ENCODE assay signal across 23 cellular contexts in the genomic region with DNA sequence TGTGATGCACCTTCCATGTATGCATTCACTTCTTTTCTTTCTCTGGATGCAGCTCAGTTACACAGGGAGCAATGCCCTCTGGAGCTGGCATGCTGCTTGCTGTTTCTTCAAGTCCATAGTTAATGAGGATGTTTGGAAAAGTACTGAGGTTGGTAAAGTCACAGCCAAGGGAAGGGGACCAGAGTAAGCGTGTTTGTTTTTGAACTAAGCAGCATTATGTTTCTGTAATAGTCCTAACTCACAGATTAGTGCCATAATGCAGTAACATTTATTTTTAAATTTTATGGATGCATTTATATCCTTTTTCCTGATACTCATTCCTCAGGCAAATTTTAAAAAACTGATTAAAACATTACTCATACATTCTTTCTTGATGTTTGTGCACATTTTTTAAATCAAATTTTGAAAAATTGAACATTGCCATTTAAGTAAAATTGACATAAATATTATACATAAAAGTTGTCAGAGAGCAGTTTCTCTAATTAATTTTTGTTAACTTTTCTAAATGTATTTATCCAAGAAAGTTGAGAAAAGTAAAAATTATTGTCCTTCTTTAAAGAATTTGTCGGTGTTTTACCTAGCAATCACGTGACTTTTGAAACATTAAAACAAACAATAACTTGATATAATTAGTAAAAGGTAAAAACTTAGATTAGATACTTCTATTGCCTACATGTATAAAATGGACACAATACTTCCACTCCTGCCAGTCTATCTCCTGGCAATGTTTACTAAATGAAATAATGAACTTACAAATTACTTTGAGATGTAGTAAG.
"Had no signal": no experiment of that assay in that cellular context is flagged by ENCODE, and none has a peak within 500 bp of the region (broad histone marks: within the 10 kb centered on the region; RNA-seq: fewer than 3 reads in every experiment).

No MANE protein-coding gene starts in this region.

- FAIRE-seq: colon, TTC549 had no signal

- H3K27me3 Mint-ChIP-seq: activated CD4-positive, alpha-beta T cell treated with anti-CD3 and anti-CD28 coated beads for 36 hours; activated CD8-positive, alpha-beta memory T cell treated with anti-CD3 and anti-CD28 coated beads, Interleukin-2, amount 10 ng/mL, durations not matched to agents 7 days and 5 days; activated naive CD8-positive, alpha-beta T cell had no signal

- H3K4me3 Mint-ChIP-seq: activated CD4-positive, alpha-beta T cell treated with anti-CD3 and anti-CD28 coated beads for 36 hours; activated CD8-positive, alpha-beta memory T cell treated with anti-CD3 and anti-CD28 coated beads, Interleukin-2, amount 10 ng/mL, durations not matched to agents 7 days and 5 days; activated naive CD8-positive, alpha-beta T cell; nephron; T-helper 2 cell treated with Interferon-gamma antibody and Interleukin-4, amounts not matched to agents 5 μg/mL and 100 μg/mL, for 36 hours had no signal

- H3K27ac ChIP-seq: body of pancreas, dorsolateral prefrontal cortex, epithelial cell of prostate, left lung, upper lobe of right lung had no signal

- H3K36me3 Mint-ChIP-seq: activated CD8-positive, alpha-beta memory T cell treated with anti-CD3 and anti-CD28 coated beads, Interleukin-2, amount 10 ng/mL, durations not matched to agents 7 days and 5 days; activated naive CD8-positive, alpha-beta T cell had no signal

- DNase-seq: activated CD4-positive, alpha-beta T cell treated with anti-CD3 and anti-CD28 coated beads for 36 hours; activated CD4-positive, alpha-beta T cell treated with anti-CD3 and anti-CD28 coated beads, Interleukin-2, amount 50 U/mL, for 48 hours; activated CD8-positive, alpha-beta memory T cell treated with anti-CD3 and anti-CD28 coated beads, Interleukin-2, amount 10 ng/mL, durations not matched to agents 7 days and 5 days; amniotic stem cell; body of pancreas; caudate nucleus; dorsolateral prefrontal cortex; foreskin melanocyte; hypothalamus; islet precursor cell; left lung; midbrain; stimulated activated CD4-positive, alpha-beta T cell treated with anti-CD3 and anti-CD28 coated beads, Interleukin-12 subunit alpha, Interleukin-12 subunit beta, amount 100 ng/mL, for 4 hours; stimulated activated CD4-positive, alpha-beta T cell treated with anti-CD3 and anti-CD28 coated beads, Interleukin-1b, Interleukin-23, amount 100 ng/mL, for 48 hours; stimulated activated CD8-positive, alpha-beta memory T cell treated with anti-CD3 and anti-CD28 coated beads, Interleukin-4, amount 100 ng/mL, for 48 hours; stimulated activated naive CD4-positive, alpha-beta T cell; upper lobe of right lung had no signal

- H3K4me1 ChIP-seq: body of pancreas, left lung, upper lobe of right lung had no signal

- H3K9me3 ChIP-seq: body of pancreas, left lung, upper lobe of right lung had no signal

- H3K27me3 ChIP-seq: body of pancreas, left lung, upper lobe of right lung had no signal

- H3K4me3 ChIP-seq: body of pancreas, dorsolateral prefrontal cortex, left lung, upper lobe of right lung had no signal

- H3K4me1 Mint-ChIP-seq: activated CD4-positive, alpha-beta T cell treated with anti-CD3 and anti-CD28 coated beads for 36 hours; activated CD8-positive, alpha-beta memory T cell treated with anti-CD3 and anti-CD28 coated beads, Interleukin-2, amount 10 ng/mL, durations not matched to agents 7 days and 5 days; nephron had no signal

- ATAC-seq: activated CD4-positive, alpha-beta T cell treated with anti-CD3 and anti-CD28 coated beads for 36 hours; activated CD8-positive, alpha-beta memory T cell treated with anti-CD3 and anti-CD28 coated beads, Interleukin-2, amount 10 ng/mL, durations not matched to agents 7 days and 5 days; body of pancreas; left lung; upper lobe of right lung had no signal

- H3K36me3 ChIP-seq: left lung, upper lobe of right lung had no signal

- H3K27ac Mint-ChIP-seq: activated CD4-positive, alpha-beta T cell treated with anti-CD3 and anti-CD28 coated beads for 36 hours; activated CD8-positive, alpha-beta memory T cell treated with anti-CD3 and anti-CD28 coated beads, Interleukin-2, amount 10 ng/mL, durations not matched to agents 7 days and 5 days; activated naive CD8-positive, alpha-beta T cell; nephron; T-helper 2 cell treated with Interferon-gamma antibody and Interleukin-4, amounts not matched to agents 5 μg/mL and 100 μg/mL, for 36 hours had no signal
